8 cellular contexts compared by ENCODE assay signal in the genomic region with DNA sequence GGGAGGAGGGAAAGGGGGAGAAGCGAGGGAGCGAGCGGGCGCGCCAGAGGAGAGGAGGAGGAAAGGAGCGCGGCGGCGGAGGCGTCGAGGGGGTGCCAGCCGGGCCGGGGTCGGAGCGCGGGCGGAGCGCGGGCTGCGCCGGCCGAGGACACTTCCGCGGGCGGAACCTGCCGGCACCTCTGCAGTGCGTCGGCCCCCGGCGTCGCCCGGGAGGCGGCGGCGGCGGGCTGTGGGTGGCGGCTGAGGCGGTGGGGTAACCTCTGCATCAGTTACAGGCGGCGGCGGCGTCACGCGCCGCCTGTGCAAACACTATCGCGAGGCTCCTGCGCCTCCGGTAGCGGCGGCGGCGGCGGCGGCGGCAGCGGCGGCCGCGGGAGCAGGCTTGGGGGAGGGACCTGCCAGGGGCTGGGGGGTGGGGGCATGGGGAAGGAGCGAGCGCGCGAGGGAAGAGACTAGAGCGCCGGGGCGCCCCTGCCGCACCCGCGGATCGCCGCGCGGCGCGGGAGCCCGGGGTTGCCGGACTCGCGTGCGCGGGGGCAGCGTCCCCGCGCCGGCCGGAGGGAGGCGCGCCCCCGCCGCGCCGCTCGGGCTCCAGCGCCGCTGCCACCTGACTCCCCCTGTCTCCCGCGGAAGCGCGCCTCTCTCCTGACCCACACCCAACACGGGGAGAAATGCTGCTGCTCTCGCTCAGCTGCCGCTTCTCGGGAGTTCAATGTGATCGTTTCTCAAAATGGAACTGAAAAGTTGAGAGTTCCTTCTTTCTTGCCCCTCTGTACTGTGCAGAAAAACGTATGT. TPM values are rescaled to one million over a fixed set of nuclear protein-coding genes. Genes with fewer than 3 reads are reported as not detected.
A peak's percentile ranks its signal among the peaks of the same experiment; 100 is the strongest.
DNase-seq lines count a peak whose midpoint lies in the region; ATAC-seq, FAIRE-seq and TF ChIP-seq lines count a peak whose summit lies in the region.

A gene (minus strand): TSS at position 264 of the 795 bp plus-strand sequence. CDS start 465 bp downstream, outside the sequence.

- DNase-seq in AML-193 (lab: John Stamatoyannopoulos, UW) (peak; percentile 64 to 78), NCI-H526 (lab: John Stamatoyannopoulos, UW) (peak; percentile 61 to 93), HepG2 (ENCODE audit: low spot score) (peak; percentile 73)
- DNase-seq in activated CD4-positive, alpha-beta T cell treated with anti-CD3 and anti-CD28 coated beads, Interleukin-2, amount 10 ng/mL, durations not matched to agents 7 days and 5 days = peak; percentile 78
- peak; percentile 73 for DNase-seq in stimulated activated CD4-positive, alpha-beta T cell treated with anti-CD3 and anti-CD28 coated beads, Interleukin-4, amount 100 ng/mL, for 1 hour

- TF ChIP-seq EP300 in HepG2 (IDR thresholded peaks at IDR 0.05; ENCODE audit: low read depth in 2 of 2, low read length in 2 of 2) (no peak), HepG2 (CRISPR knock-in tag; IDR thresholded peaks at IDR 0.05; ENCODE audit: borderline replicate concordance) (no peak)

- peaks cover 9% of the 10 kb centered on the region for H3K36me3 Mint-ChIP-seq in activated CD4-positive, alpha-beta T cell treated with anti-CD3 and anti-CD28 coated beads, Interleukin-2, amount 10 ng/mL, durations not matched to agents 7 days and 5 days (ENCODE audit: low read depth)
- H3K36me3 Mint-ChIP-seq in dendritic cell treated with granulocyte-macrophage colony-stimulating factor and Interleukin-4, amounts not matched to agents 40 ng/mL and 50 ng/mL, for 4 days (ENCODE audit: low read depth) = peaks cover 20% of the 10 kb centered on the region

- peak; percentile 80 for TF ChIP-seq RAD21 in HepG2 (CRISPR knock-in tag; IDR thresholded peaks at IDR 0.05)

- H4K20me1 ChIP-seq in HepG2 (ENCODE audit: insufficient read depth, low read length) = peaks cover 32% of the 10 kb centered on the region

- no peaks in the 10 kb centered on the region for H3K36me3 ChIP-seq in HepG2 (replicated peaks in 1 of 2; ENCODE audit: control insufficient read depth in 1 of 2, insufficient read depth in 2 of 2, low read length in 2 of 2)

- H3K4me1 ChIP-seq in HepG2 (ENCODE audit: insufficient read depth, low read length) = peaks cover 52% of the 10 kb centered on the region

- no peaks in the 10 kb centered on the region for H3K9me3 Mint-ChIP-seq in activated CD4-positive, alpha-beta T cell treated with anti-CD3 and anti-CD28 coated beads, Interleukin-2, amount 10 ng/mL, durations not matched to agents 7 days and 5 days
- no peaks in the 10 kb centered on the region for H3K9me3 Mint-ChIP-seq in dendritic cell treated with granulocyte-macrophage colony-stimulating factor and Interleukin-4, amounts not matched to agents 40 ng/mL and 50 ng/mL, for 4 days

- no TSS peak for BruUV-seq in HepG2 (replicated peaks; lab: Mats Ljungman, UMichigan)

- peak within 1 kb of the TSS; percentile 96 for H3K27ac ChIP-seq in HepG2 (ENCODE audit: extremely low read length, insufficient read depth, low read length)

- ATAC-seq in GM19035 (IDR thresholded peaks at IDR 0.05; ENCODE audit: unreplicated experiment) (peak; percentile 62), HG03342 (IDR thresholded peaks at IDR 0.05; ENCODE audit: unreplicated experiment) (peak; percentile 54), HepG2 (peak; percentile 81)

- no peaks in the 10 kb centered on the region for H3K27me3 Mint-ChIP-seq in activated CD4-positive, alpha-beta T cell treated with anti-CD3 and anti-CD28 coated beads, Interleukin-2, amount 10 ng/mL, durations not matched to agents 7 days and 5 days
- no peaks in the 10 kb centered on the region for H3K27me3 Mint-ChIP-seq in dendritic cell treated with granulocyte-macrophage colony-stimulating factor and Interleukin-4, amounts not matched to agents 40 ng/mL and 50 ng/mL, for 4 days

- H3K4me3 Mint-ChIP-seq in activated CD4-positive, alpha-beta T cell treated with anti-CD3 and anti-CD28 coated beads, Interleukin-2, amount 10 ng/mL, durations not matched to agents 7 days and 5 days = peak within 1 kb of the TSS; percentile 100
- peak within 1 kb of the TSS; percentile 86 for H3K4me3 Mint-ChIP-seq in dendritic cell treated with granulocyte-macrophage colony-stimulating factor and Interleukin-4, amounts not matched to agents 40 ng/mL and 50 ng/mL, for 4 days

- POLR2A ChIA-PET in activated CD4-positive, alpha-beta T cell treated with anti-CD3 and anti-CD28 coated beads, Interleukin-2, amount 10 ng/mL, durations not matched to agents 7 days and 5 days (lab: Charles Lee) = interaction anchor here (1.0 kb wide), 1 partner anchor 74 kb away, joined by 4 read pairs; no protein-coding TSS in a partner anchor
- POLR2A ChIA-PET in HepG2 (lab: Yijun Ruan, JAX) = interaction anchor here (0.7 to 3.3 kb wide), 8 partner anchors 7 to 255 kb away, joined by 3 to 24 read pairs (median 6); no protein-coding TSS in a partner anchor

- peaks cover 49% of the 10 kb centered on the region for H3K79me2 ChIP-seq in HepG2 (ENCODE audit: insufficient read depth, low read length)

- TF ChIP-seq CTCF in HepG2 (CRISPR knock-in tag; IDR thresholded peaks at IDR 0.05) = peak; percentile 15; the same call in 1 of the 2 replicates

- peak within 1 kb of the TSS; percentile 85 for H2AFZ ChIP-seq in HepG2 (ENCODE audit: low read length)

- FAIRE-seq in HepG2 (lab: Jason Lieb, UNC) = no peak

- intact Hi-C loops in dendritic cell treated with granulocyte-macrophage colony-stimulating factor and Interleukin-4, amounts not matched to agents 40 ng/mL and 50 ng/mL, for 4 days (cut with micrococcal nuclease) = loop anchor here (5.0 kb wide), 2 partner anchors 111 to 229 kb away; no protein-coding TSS in a partner anchor
- intact Hi-C loops in HepG2 (cut with micrococcal nuclease; ENCODE audit: unreplicated experiment) = loop anchor here (5.0 kb wide), 1 partner anchor 271 kb away; a partner anchor contains a TSS

- H3K4me3 ChIP-seq in HepG2 (replicated peaks in 1 of 3; ENCODE audit: insufficient read depth in 1 of 3, low read depth in 2 of 3, low read length in 3 of 3) = peak within 1 kb of the TSS; percentile 73 to 99 (median 90)

- H3K4me2 ChIP-seq in HepG2 (ENCODE audit: low read depth, low read length) = peak within 1 kb of the TSS; percentile 84

- peak; percentile 49 to 72 for TF ChIP-seq POLR2A in HepG2 (IDR thresholded peaks at IDR 0.05; ENCODE audit: insufficient read depth in 1 of 2, low read depth in 2 of 2, low read length in 2 of 2)

- peak within 1 kb of the TSS; percentile 97 for H3K27ac Mint-ChIP-seq in activated CD4-positive, alpha-beta T cell treated with anti-CD3 and anti-CD28 coated beads, Interleukin-2, amount 10 ng/mL, durations not matched to agents 7 days and 5 days
- H3K27ac Mint-ChIP-seq in dendritic cell treated with granulocyte-macrophage colony-stimulating factor and Interleukin-4, amounts not matched to agents 40 ng/mL and 50 ng/mL, for 4 days = peak within 1 kb of the TSS; percentile 94

- CTCF ChIA-PET in activated CD4-positive, alpha-beta T cell treated with anti-CD3 and anti-CD28 coated beads, Interleukin-2, amount 10 ng/mL, durations not matched to agents 7 days and 5 days (lab: Charles Lee) = interaction anchor here (0.8 to 1.1 kb wide), 3 partner anchors 76 to 273 kb away, joined by 3 read pairs; a partner anchor contains a TSS
- CTCF ChIA-PET in HepG2 (lab: Yijun Ruan, JAX; ENCODE audit: low intra/inter-chr PET ratio, low total read pairs) = interaction anchor here (1.5 kb wide), 1 partner anchor 187 kb away, joined by 4 read pairs; no protein-coding TSS in a partner anchor

- H3K4me1 Mint-ChIP-seq in activated CD4-positive, alpha-beta T cell treated with anti-CD3 and anti-CD28 coated beads, Interleukin-2, amount 10 ng/mL, durations not matched to agents 7 days and 5 days = peaks cover 57% of the 10 kb centered on the region
- peaks cover 43% of the 10 kb centered on the region for H3K4me1 Mint-ChIP-seq in dendritic cell treated with granulocyte-macrophage colony-stimulating factor and Interleukin-4, amounts not matched to agents 40 ng/mL and 50 ng/mL, for 4 days (ENCODE audit: low read depth)

- in situ Hi-C loops in HepG2 (cut with HindIII; ENCODE audit: extremely low pct_ligation_motif_present, low pct_unique_long_range_greater_than_20kb) = no loop called here

- H3K9me3 ChIP-seq in HepG2 (ENCODE audit: low read length) = no peaks in the 10 kb centered on the region

- 2% methylated on average over 20 of the region's 106 CpGs for WGBS in HepG2 (ENCODE audit: low lambda C conversion rate)

- H3K9ac ChIP-seq in HepG2 (ENCODE audit: insufficient read depth, low read depth, low read length) = peak within 1 kb of the TSS; percentile 95

- no peaks in the 10 kb centered on the region; a peak in 1 of 5 replicates for H3K27me3 ChIP-seq in HepG2 (ENCODE audit: control insufficient read depth in 1 of 2, insufficient read depth in 2 of 2, low read length in 2 of 2)

TF ChIP-seq in HepG2, 621 proteins besides CTCF, POLR2A, EP300 and RAD21 (continues in another document):
- TF ChIP-seq PRMT3 (CRISPR knock-in tag; IDR thresholded peaks at IDR 0.05; ENCODE audit: borderline replicate concordance, low read depth) (peak; percentile 66; the same call in 1 of the 2 replicates), SMC3 (IDR thresholded peaks at IDR 0.05; ENCODE audit: low read length) (no peak)

RNA-seq across cellular contexts. Expression of the gene that starts here (rescaled TPM):
- total RNA-seq in activated CD4-positive, alpha-beta T cell treated with anti-CD3 and anti-CD28 coated beads, Interleukin-2, amount 10 ng/mL, durations not matched to agents 7 days and 5 days = 10 to 100 TPM; 87.1 to 92.5 TPM
- 28.7 and 52.7 TPM in 2 replicates for total RNA-seq in HepG2 (2016; rRNA removed; fragmentation: Illumina TruSeq; extraction: Trizol)
- 32.6 and 34.2 TPM in 2 replicates for total RNA-seq in HepG2 (2016; cell fraction: cytosol; rRNA removed; fragmentation: Illumina TruSeq; extraction: Trizol; ENCODE audit: low read depth)
- total RNA-seq in HepG2 (2016; cell fraction: insoluble cytoplasmic fraction; rRNA removed; fragmentation: Illumina TruSeq; extraction: Trizol) = 25.7 and 45.4 TPM in 2 replicates
- total RNA-seq in HepG2 (2016; cell fraction: membrane; rRNA removed; fragmentation: Illumina TruSeq; extraction: Trizol) = 38.6 and 48.1 TPM in 2 replicates
- 41.9 and 51.6 TPM in 2 replicates for total RNA-seq in HepG2 (2016; cell fraction: nucleus; rRNA removed; fragmentation: Illumina TruSeq; extraction: Trizol)
- polyA plus RNA-seq in HepG2 (2011; rRNA removed) = 12.8 and 16.8 TPM in 2 replicates
- 5.1 and 8.5 TPM in 2 replicates for polyA plus RNA-seq in HepG2 (2011; cell fraction: cytosol; rRNA removed)
- polyA plus RNA-seq in HepG2 (2011; cell fraction: nucleus; rRNA removed) = 9.6 and 11.0 TPM in 2 replicates
- polyA plus RNA-seq in HepG2 (2012) = 27.7 and 38.6 TPM in 2 replicates
- 3.4 and 3.8 TPM in 2 replicates for polyA plus RNA-seq in HepG2 (2016; cell fraction: cytosol; fragmentation: Illumina TruSeq; extraction: Trizol; ENCODE audit: low read depth)
- polyA plus RNA-seq in HepG2 (2016; cell fraction: insoluble cytoplasmic fraction; fragmentation: Illumina TruSeq; extraction: Trizol; ENCODE audit: low read depth) = 42.1 and 48.4 TPM in 2 replicates
- polyA plus RNA-seq in HepG2 (2016; cell fraction: membrane; fragmentation: Illumina TruSeq; extraction: Trizol; ENCODE audit: low read depth) = 15.6 and 16.8 TPM in 2 replicates
- 38.9 and 40.3 TPM in 2 replicates for polyA plus RNA-seq in HepG2 (2016; cell fraction: nucleus; fragmentation: Illumina TruSeq; extraction: Trizol; ENCODE audit: insufficient read depth, low read depth)
- 9.1 and 17.3 TPM in 2 replicates for polyA minus RNA-seq in HepG2 (2011; rRNA and poly(A)+ RNA removed; ENCODE audit: low replicate concordance)
- 37.8 and 45.8 TPM in 2 replicates for polyA minus RNA-seq in HepG2 (2011; cell fraction: cytosol; rRNA and poly(A)+ RNA removed)
- 67.2 and 68.9 TPM in 2 replicates for polyA minus RNA-seq in HepG2 (2011; cell fraction: nucleus; rRNA and poly(A)+ RNA removed)

Comparison
In these comparisons a context has a peak if more than half of its experiments do, and no peak if none do; other contexts are left out.
1. Peak in every context shown above with its lines: DNase-seq, ATAC-seq, H3K4me3 ChIP-seq and H3K27ac ChIP-seq.